18 cellular contexts compared by ENCODE assay signal in the genomic region with DNA sequence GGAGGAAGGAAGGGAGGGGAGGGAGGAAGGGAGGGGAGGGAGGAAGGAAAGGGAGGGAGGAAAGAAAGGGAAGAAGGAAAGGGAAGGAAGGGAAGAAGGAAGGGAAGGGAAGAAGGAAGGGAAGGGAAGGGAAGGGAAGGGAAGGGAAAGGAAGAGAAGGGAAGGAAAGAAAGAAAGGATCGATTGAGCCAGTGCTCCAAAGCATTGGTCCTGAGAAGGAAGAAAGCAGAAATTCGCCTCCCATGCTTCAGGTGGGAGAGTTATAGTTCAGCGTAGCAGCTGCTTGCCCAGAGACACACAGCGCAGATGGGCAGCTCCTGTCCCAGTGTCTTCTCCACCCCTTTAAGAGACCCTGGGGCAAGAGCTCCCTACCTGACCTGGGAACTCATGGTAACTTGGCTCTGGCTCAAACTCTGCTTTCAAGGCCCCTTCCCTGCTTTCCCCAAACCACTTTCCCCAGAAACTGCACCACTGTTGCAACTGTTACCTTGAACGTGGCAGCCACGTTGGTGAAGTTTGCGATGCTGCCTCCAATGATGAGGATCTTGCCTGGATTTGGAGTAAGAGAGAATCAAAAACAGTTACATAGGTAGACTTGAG. TPM values are rescaled to one million over a fixed set of nuclear protein-coding genes. Genes with fewer than 3 reads are reported as not detected.
DNase-seq lines count a peak whose midpoint lies in the region; ATAC-seq and TF ChIP-seq lines count a peak whose summit lies in the region.
"Had no signal": no experiment of that assay in that cellular context is flagged by ENCODE, and none has a peak within 500 bp of the region (broad histone marks: within the 10 kb centered on the region; RNA-seq: fewer than 3 reads in every experiment).

No MANE protein-coding gene starts in this region.

- no peak for DNase-seq in activated T-cell treated with anti-CD3 and anti-CD28 coated beads, Interleukin-2, amount 50 U/mL, for 24 hours
- DNase-seq in activated T-cell treated with anti-CD3 and anti-CD28 coated beads, Interleukin-2, amount 50 U/mL, for 48 hours: no peak
- DNase-seq in HFFc6 (no peak), HEK293T (ENCODE audit: extremely low spot score) (no peak), DMS114 treated with DMSO at 0.1 percent for 48 hours (lab: John Stamatoyannopoulos, UW; ENCODE audit: unreplicated experiment) (no peak), NCI-H446 (lab: John Stamatoyannopoulos, UW) (no peak)
- DNase-seq in central memory CD8-positive, alpha-beta T cell (ENCODE audit: low spot score in 2 of 2): no peak
- DNase-seq: 8988T; Calu3; CD8-positive, alpha-beta T cell; DMS53; DND-41; EL; HCEC 1CT; KBM-7 had no signal

- H3K27ac Mint-ChIP-seq in activated T-cell treated with anti-CD3 and anti-CD28 coated beads, Interleukin-2, amount 50 U/mL, for 24 hours: peak overlapping the region; percentile 7
- H3K27ac Mint-ChIP-seq in HFFc6: 0 out of 2 replicates have a peak overlapping the region, but pooled peaks have one; percentile 36
- peak overlapping the region; percentile 65 for H3K27ac Mint-ChIP-seq in central memory CD8-positive, alpha-beta T cell (ENCODE audit: low read depth)
- H3K27ac Mint-ChIP-seq: B cell; CD8-positive, alpha-beta T cell; IgD-negative memory B cell had no signal

- no peak for ATAC-seq in central memory CD8-positive, alpha-beta T cell (replicated peaks; ENCODE audit: extremely low read depth, poor library complexity, severe bottlenecking)
- ATAC-seq: CD8-positive, alpha-beta T cell; GM12878 had no signal

- CTCF ChIA-PET in HEK293T (lab: Yijun Ruan, JAX): interaction anchor here (1.5 kb wide), 1 partner anchor 241 kb away, joined by 4 read pairs; no protein-coding TSS in a partner anchor

- POLR2A ChIA-PET in HEK293T (lab: Yijun Ruan, JAX): interaction anchor here (2.8 kb wide), 1 partner anchor 15 kb away, joined by 10 read pairs; a partner anchor contains a TSS

- no peaks in the 10 kb centered on the region for H3K27me3 Mint-ChIP-seq in activated T-cell treated with anti-CD3 and anti-CD28 coated beads, Interleukin-2, amount 50 U/mL, for 24 hours
- no peaks in the 10 kb centered on the region; the same call in none of the 2 replicates for H3K27me3 Mint-ChIP-seq in HFFc6 (ENCODE audit: insufficient read depth)
- no peaks in the 10 kb centered on the region for H3K27me3 Mint-ChIP-seq in central memory CD8-positive, alpha-beta T cell
- H3K27me3 Mint-ChIP-seq: B cell, IgD-negative memory B cell had no signal

- no peaks in the 10 kb centered on the region for H3K9me3 Mint-ChIP-seq in activated T-cell treated with anti-CD3 and anti-CD28 coated beads, Interleukin-2, amount 50 U/mL, for 24 hours
- H3K9me3 Mint-ChIP-seq in HFFc6: no peaks in the 10 kb centered on the region
- H3K9me3 Mint-ChIP-seq in central memory CD8-positive, alpha-beta T cell: no peaks in the 10 kb centered on the region
- H3K9me3 Mint-ChIP-seq: CD8-positive, alpha-beta T cell; IgD-negative memory B cell had no signal

- H3K4me3 Mint-ChIP-seq in activated T-cell treated with anti-CD3 and anti-CD28 coated beads, Interleukin-2, amount 50 U/mL, for 24 hours: no peak overlapping the region
- H3K4me3 Mint-ChIP-seq in HFFc6: no peak overlapping the region
- no peak overlapping the region for H3K4me3 Mint-ChIP-seq in central memory CD8-positive, alpha-beta T cell
- H3K4me3 Mint-ChIP-seq: B cell; CD8-positive, alpha-beta T cell; IgD-negative memory B cell had no signal

- peaks cover 91% of the 10 kb centered on the region for H3K36me3 Mint-ChIP-seq in activated T-cell treated with anti-CD3 and anti-CD28 coated beads, Interleukin-2, amount 50 U/mL, for 24 hours (ENCODE audit: low read depth)
- peaks cover 54% of the 10 kb centered on the region for H3K36me3 Mint-ChIP-seq in HFFc6 (ENCODE audit: low read depth)
- H3K36me3 Mint-ChIP-seq in central memory CD8-positive, alpha-beta T cell (ENCODE audit: insufficient read depth): peaks cover 46% of the 10 kb centered on the region

- no peaks in the 10 kb centered on the region for H3K4me1 Mint-ChIP-seq in activated T-cell treated with anti-CD3 and anti-CD28 coated beads, Interleukin-2, amount 50 U/mL, for 24 hours (ENCODE audit: low read depth)
- H3K4me1 Mint-ChIP-seq in HFFc6 (ENCODE audit: low read depth): peaks cover 30% of the 10 kb centered on the region
- no peaks in the 10 kb centered on the region for H3K4me1 Mint-ChIP-seq in central memory CD8-positive, alpha-beta T cell
- H3K4me1 Mint-ChIP-seq: B cell had no signal

- TF ChIP-seq CTCF in HFFc6 (IDR thresholded peaks at IDR 0.05): no peak

TF ChIP-seq in HEK293T, 16 proteins besides CTCF, POLR2A, EP300 and RAD21:
- no peak for TF ChIP-seq LEF1 (IDR thresholded peaks at IDR 0.05; ENCODE audit: borderline replicate concordance)
- no peak for TF ChIP-seq SUZ12 (IDR thresholded peaks at IDR 0.05)
- no peak for TF ChIP-seq ZNF384 (IDR thresholded peaks at IDR 0.05)
- TF ChIP-seq NFRKB (IDR thresholded peaks at IDR 0.05): no peak
- TF ChIP-seq BHLHE40 (IDR thresholded peaks at IDR 0.05; ENCODE audit: borderline replicate concordance): no peak
- TF ChIP-seq, protein P1, sequence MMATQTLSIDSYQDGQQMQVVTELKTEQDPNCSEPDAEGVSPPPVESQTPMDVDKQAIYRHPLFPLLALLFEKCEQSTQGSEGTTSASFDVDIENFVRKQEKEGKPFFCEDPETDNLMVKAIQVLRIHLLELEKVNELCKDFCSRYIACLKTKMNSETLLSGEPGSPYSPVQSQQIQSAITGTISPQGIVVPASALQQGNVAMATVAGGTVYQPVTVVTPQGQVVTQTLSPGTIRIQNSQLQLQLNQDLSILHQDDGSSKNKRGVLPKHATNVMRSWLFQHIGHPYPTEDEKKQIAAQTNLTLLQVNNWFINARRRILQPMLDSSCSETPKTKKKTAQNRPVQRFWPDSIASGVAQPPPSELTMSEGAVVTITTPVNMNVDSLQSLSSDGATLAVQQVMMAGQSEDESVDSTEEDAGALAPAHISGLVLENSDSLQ (IDR thresholded peaks at IDR 0.05): no peak

RNA-seq across cellular contexts. Expression of a gene that starts 14.4 kb away (rescaled TPM):
- total RNA-seq in HFFc6 (2021; fragmentation: NEBNext Ultra II Directional; extraction: Animal tissue kit (Norgen Biotek cat#: 25700)): 100 to 1,000 TPM; 254 to 315 (median 279) TPM

RNA-seq across cellular contexts. Expression of a gene that starts 26.1 kb away (rescaled TPM):
- total RNA-seq in HFFc6 (2021; fragmentation: NEBNext Ultra II Directional; extraction: Animal tissue kit (Norgen Biotek cat#: 25700)): 1 to 10 TPM in 3 of 6 experiments, under 1 TPM in 3; 0.74 to 1.8 (median 0.97) TPM

RNA-seq across cellular contexts. Expression of a gene that starts 39.1 kb away (rescaled TPM):
- 10 to 100 TPM; 13.4 to 16.2 (median 15.7) TPM for total RNA-seq in HFFc6 (2021; fragmentation: NEBNext Ultra II Directional; extraction: Animal tissue kit (Norgen Biotek cat#: 25700))

Comparison
In these comparisons a context has a peak if more than half of its experiments do, and no peak if none do; other contexts are left out.
1. H3K27ac Mint-ChIP-seq: peak in every context shown above with its lines; median percentile 65 in central memory CD8-positive, alpha-beta T cell; 36 in HFFc6; 7 in activated T-cell treated with anti-CD3 and anti-CD28 coated beads, Interleukin-2, amount 50 U/mL, for 24 hours.